ENCODE assay signal across 23 cellular contexts in genomic region chr2:100237046-100237615, GRCh38.
DNase-seq lines count a peak whose midpoint lies in the region; TF ChIP-seq lines count a peak whose summit lies in the region.
"Had no signal": no experiment of that assay in that cellular context is flagged by ENCODE, and none has a peak within 500 bp of the region (broad histone marks: within the 10 kb centered on the region; RNA-seq: fewer than 3 reads in every experiment).

No MANE protein-coding gene starts in this region.

- H2BK5ac ChIP-seq in mesendoderm (ENCODE audit: low read length), result no peak overlapping the region

- no peak overlapping the region for H2BK120ac ChIP-seq in mesendoderm (ENCODE audit: low read depth, low read length)

- H3K27me3 ChIP-seq in mesendoderm (ENCODE audit: insufficient read depth, low read length, poor library complexity) (no peaks in the 10 kb centered on the region), HAP-1 (ENCODE audit: low read depth) (no peaks in the 10 kb centered on the region)
- H3K27me3 ChIP-seq: cardiac muscle cell, testis, vagina had no signal

- no peak overlapping the region for H3K4me2 ChIP-seq in mesendoderm (ENCODE audit: low read length)
- H3K4me2 ChIP-seq: KMS-11 had no signal

- H3K4me1 Mint-ChIP-seq in HFFc6 (ENCODE audit: low read depth), result peaks cover 6% of the 10 kb centered on the region; the same call in 1 of the 2 replicates
- peaks cover 48% of the 10 kb centered on the region for H3K4me1 Mint-ChIP-seq in type B pancreatic cell (ENCODE audit: unreplicated experiment)

- H3K36me3 Mint-ChIP-seq in HFFc6 (ENCODE audit: low read depth) (no peaks in the 10 kb centered on the region), type B pancreatic cell (no peaks in the 10 kb centered on the region)
- H3K36me3 Mint-ChIP-seq: CD4-positive, CD25-positive, alpha-beta regulatory T cell had no signal

- no peak overlapping the region for H3K56ac ChIP-seq in mesendoderm (ENCODE audit: low read length)

- H3K4me3 ChIP-seq in mesendoderm (ENCODE audit: low read length) (no peak overlapping the region), HAP-1 (no peak overlapping the region)
- H3K4me3 ChIP-seq: cardiac muscle cell, testis, vagina had no signal

- no peak overlapping the region for H3K9ac ChIP-seq in mesendoderm (ENCODE audit: low read length)
- H3K9ac ChIP-seq: KMS-11 had no signal

- H3K23ac ChIP-seq in mesendoderm (ENCODE audit: low read length), result no peak overlapping the region

- H3K27ac Mint-ChIP-seq in HFFc6 (no peak overlapping the region), type B pancreatic cell (no peak overlapping the region)
- H3K27ac Mint-ChIP-seq: activated B cell treated with CpG ODN at 0.5 μM for 24 hours; CD4-positive, CD25-positive, alpha-beta regulatory T cell had no signal

- H3K4me1 ChIP-seq in mesendoderm (ENCODE audit: control insufficient read depth, low read depth, low read length), result peaks cover 4% of the 10 kb centered on the region
- H3K4me1 ChIP-seq in HAP-1, result no peaks in the 10 kb centered on the region
- H3K4me1 ChIP-seq: testis, vagina had no signal

- H3K79me1 ChIP-seq in mesendoderm (ENCODE audit: low read length), result no peaks in the 10 kb centered on the region

- H4K8ac ChIP-seq in mesendoderm (ENCODE audit: low read depth, low read length), result no peak overlapping the region

- no peaks in the 10 kb centered on the region for H3K9me3 ChIP-seq in HAP-1
- H3K9me3 ChIP-seq: testis, vagina had no signal

- no peaks in the 10 kb centered on the region for H3K79me2 ChIP-seq in mesendoderm (ENCODE audit: control insufficient read depth, insufficient read depth, low read length)

- H2BK15ac ChIP-seq in mesendoderm (replicated peaks; ENCODE audit: low read depth), result no peak overlapping the region

- H2AK5ac ChIP-seq in mesendoderm (ENCODE audit: low read length), result no peak overlapping the region

- H3K27ac ChIP-seq in VCaP (no peak overlapping the region), mesendoderm (ENCODE audit: low read depth, low read length) (no peak overlapping the region)
- H3K27ac ChIP-seq: cardiac muscle cell, KMS-11, testis, vagina had no signal

- H3K18ac ChIP-seq in mesendoderm (ENCODE audit: low read length), result no peak overlapping the region

- peak; percentile 1; the same call in 1 of the 2 replicates for TF ChIP-seq CTCF in HFFc6 (IDR thresholded peaks at IDR 0.05)
- peak; percentile 14; the same call in 1 of the 2 replicates for TF ChIP-seq CTCF in VCaP (conservative IDR thresholded peaks at IDR 0.05)
- TF ChIP-seq CTCF in type B pancreatic cell (conservative IDR thresholded peaks at IDR 0.05), result peak; percentile 42

- DNase-seq in HFFc6, result no peak
- peak; percentile 83 for DNase-seq in mesendoderm
- no peak for DNase-seq in type B pancreatic cell (ENCODE audit: extremely low spot score, unreplicated experiment)
- DNase-seq in HAP-1 (ENCODE audit: low spot score in 2 of 2), result no peak
- no peak for DNase-seq in stimulated activated CD4-positive, alpha-beta T cell treated with anti-CD3 and anti-CD28 coated beads, Interleukin-2, amount 100 ng/mL, for 24 hours
- DNase-seq in LoVo (ENCODE audit: low spot score), result no peak
- DNase-seq: activated B cell treated with CpG ODN at 0.5 μM for 24 hours; activated naive CD4-positive, alpha-beta T cell treated with anti-CD3 and anti-CD28 coated beads, Interleukin-2, amount 50 U/mL, for 16 hours; CD4-positive, CD25-positive, alpha-beta regulatory T cell; dermis blood vessel endothelial cell; NCI-H1048; NCI-H1694 treated with DMSO at 0.1 percent for 48 hours; NCI-H748 treated with DMSO at 0.1 percent for 48 hours; right cardiac atrium; stimulated activated CD4-positive, alpha-beta T cell treated with anti-CD3 and anti-CD28 coated beads, Interleukin-12 subunit alpha, Interleukin-12 subunit beta, amount 100 ng/mL, for 4 hours; stimulated activated CD4-positive, alpha-beta T cell treated with anti-CD3 and anti-CD28 coated beads, Interleukin-4, amount 100 ng/mL, for 4 hours; stimulated activated naive CD4-positive, alpha-beta T cell; T1000; testis had no signal

- H3K4me3 Mint-ChIP-seq in HFFc6 (no peak overlapping the region), type B pancreatic cell (no peak overlapping the region)
- H3K4me3 Mint-ChIP-seq: activated B cell treated with CpG ODN at 0.5 μM for 24 hours; CD4-positive, CD25-positive, alpha-beta regulatory T cell had no signal

- H3K27me3 Mint-ChIP-seq in HFFc6 (ENCODE audit: insufficient read depth) (peaks cover 9% of the 10 kb centered on the region), type B pancreatic cell (peaks cover 19% of the 10 kb centered on the region)
- H3K27me3 Mint-ChIP-seq: CD4-positive, CD25-positive, alpha-beta regulatory T cell had no signal

- in situ Hi-C loops in HAP-1 (cut with MboI; ENCODE audit: low sequenced_read_pairs), result no loop called here

- H3K36me3 ChIP-seq in mesendoderm (ENCODE audit: control insufficient read depth, insufficient read depth, low read length) (no peaks in the 10 kb centered on the region), HAP-1 (replicated peaks) (no peaks in the 10 kb centered on the region)
- H3K36me3 ChIP-seq: cardiac muscle cell, vagina had no signal

- H3K4ac ChIP-seq in mesendoderm (ENCODE audit: low read depth, low read length), result no peak overlapping the region

- H3K9me3 Mint-ChIP-seq in HFFc6, result no peaks in the 10 kb centered on the region
- H3K9me3 Mint-ChIP-seq in type B pancreatic cell, result no peaks in the 10 kb centered on the region
- H3K9me3 Mint-ChIP-seq: activated B cell treated with CpG ODN at 0.5 μM for 24 hours had no signal

- H4K5ac ChIP-seq in mesendoderm (ENCODE audit: low read length), result no peak overlapping the region

- no CpG with 5 or more reads among the region's 11 CpGs for WGBS in mesendoderm (ENCODE audit: extremely low coverage, insufficient coverage, low lambda C conversion rate)
